In genomic region chr7:37942934-37943610, GRCh38 we compare ENCODE assay signal across 9 cellular contexts. TPM values are rescaled to one million over a fixed set of nuclear protein-coding genes. Genes with fewer than 3 reads are reported as not detected.
DNase-seq lines count a peak whose midpoint lies in the region; ATAC-seq and TF ChIP-seq lines count a peak whose summit lies in the region.
"Had no signal": no experiment of that assay in that cellular context is flagged by ENCODE, and none has a peak within 500 bp of the region (broad histone marks: within the 10 kb centered on the region; RNA-seq: fewer than 3 reads in every experiment).

No MANE protein-coding gene starts in this region.

- no peak overlapping the region for H3K9ac ChIP-seq in duodenal mucosa (ENCODE audit: low read depth in 1 of 2, low read length in 2 of 2)

- H3K27me3 Mint-ChIP-seq in T-cell, result peaks cover 0 to 3% of the 10 kb centered on the region in 2 donors

- no peak overlapping the region for H3K4me3 Mint-ChIP-seq in T-cell
- H3K4me3 Mint-ChIP-seq: activated CD8-positive, alpha-beta T cell treated with anti-CD3 and anti-CD28 coated beads, Interleukin-2, amount 10 ng/mL, durations not matched to agents 7 days and 5 days had no signal

- no peaks in the 10 kb centered on the region for H3K36me3 ChIP-seq in duodenal mucosa (ENCODE audit: control insufficient read depth in 1 of 2, insufficient read depth in 2 of 2, low read length in 2 of 2)
- H3K36me3 ChIP-seq in upper lobe of right lung, result no peaks in the 10 kb centered on the region

- no peaks in the 10 kb centered on the region for H3K4me1 Mint-ChIP-seq in T-cell

- DNase-seq in HuH-7.5 (ENCODE audit: low spot score), result peak; percentile 19
- peak; percentile 60 for DNase-seq in medulla oblongata (ENCODE audit: extremely low spot score)
- peak; percentile 68 for DNase-seq in upper lobe of right lung
- DNase-seq in DMS153 treated with DMSO at 0.1 percent for 48 hours (lab: John Stamatoyannopoulos, UW; ENCODE audit: unreplicated experiment), result no peak
- no peak for DNase-seq in T-cell
- DNase-seq: activated CD8-positive, alpha-beta T cell treated with anti-CD3 and anti-CD28 coated beads, Interleukin-2, amount 10 ng/mL, durations not matched to agents 7 days and 5 days; NCI-H1092 treated with DMSO at 0.1 percent for 48 hours had no signal

- TF ChIP-seq CTCF in upper lobe of right lung (IDR thresholded peaks at IDR 0.05), result no peak

- peak; percentile 80 for ATAC-seq in upper lobe of right lung
- no peak for ATAC-seq in T-cell (replicated peaks in 1 of 4)
- ATAC-seq in GM19351 (IDR thresholded peaks at IDR 0.05; ENCODE audit: unreplicated experiment), result no peak
- ATAC-seq: activated CD8-positive, alpha-beta T cell treated with anti-CD3 and anti-CD28 coated beads, Interleukin-2, amount 10 ng/mL, durations not matched to agents 7 days and 5 days had no signal

- POLR2A ChIA-PET in T-cell (lab: Charles Lee), result no interaction called here

- H3K4me3 ChIP-seq in duodenal mucosa (ENCODE audit: low read depth in 1 of 2, low read length in 2 of 2), result no peak overlapping the region
- H3K4me3 ChIP-seq in upper lobe of right lung, result no peak overlapping the region

- CTCF ChIA-PET in T-cell (lab: Charles Lee), result no interaction called here

- H3K27ac ChIP-seq in duodenal mucosa (ENCODE audit: low read depth, low read length) (peak overlapping the region; percentile 10), upper lobe of right lung (peak overlapping the region; percentile 27)

- H3K9me3 Mint-ChIP-seq in T-cell, result peaks cover 0 to 5% (median 0%) of the 10 kb centered on the region in 3 donors

- H3K27me3 ChIP-seq in duodenal mucosa (ENCODE audit: control insufficient read depth in 1 of 2, insufficient read depth in 2 of 2, low read length in 2 of 2) (no peaks in the 10 kb centered on the region), upper lobe of right lung (no peaks in the 10 kb centered on the region)

- H3K27ac Mint-ChIP-seq in T-cell, result no peak overlapping the region
- H3K27ac Mint-ChIP-seq: activated CD8-positive, alpha-beta T cell treated with anti-CD3 and anti-CD28 coated beads, Interleukin-2, amount 10 ng/mL, durations not matched to agents 7 days and 5 days had no signal

- no peaks in the 10 kb centered on the region for H3K9me3 ChIP-seq in duodenal mucosa (ENCODE audit: control insufficient read depth in 1 of 2, low read length in 2 of 2)
- no peaks in the 10 kb centered on the region for H3K9me3 ChIP-seq in upper lobe of right lung

- intact Hi-C loops in upper lobe of right lung (cut with DNase I), result no loop called here

- H3K4me1 ChIP-seq in duodenal mucosa (ENCODE audit: control insufficient read depth in 1 of 2, insufficient read depth in 2 of 2, low read length in 2 of 2) (peaks cover 29 to 31% of the 10 kb centered on the region in 2 donors), upper lobe of right lung (peaks cover 6% of the 10 kb centered on the region)

- H3K36me3 Mint-ChIP-seq in T-cell, result no peaks in the 10 kb centered on the region

RNA-seq across cellular contexts. Expression of gene EPDR1, which starts 22.6 kb away (rescaled TPM):
- total RNA-seq in upper lobe of right lung (70.3 TPM), T-cell (1 to 10 TPM in 2 of 5 donors, under 1 TPM in 3; 0.47 to 1.3 (median 0.68) TPM)

RNA-seq across cellular contexts. Expression of gene SFRP4, which starts 26.5 kb away (rescaled TPM):
- 6.7 TPM for total RNA-seq in upper lobe of right lung
- under 1 TPM in 1 of 5 donors, not detected in 4; 0.16 TPM for total RNA-seq in T-cell
- total RNA-seq: activated CD8-positive, alpha-beta T cell treated with anti-CD3 and anti-CD28 coated beads, Interleukin-2, amount 10 ng/mL, durations not matched to agents 7 days and 5 days had no signal

Comparison
In these comparisons a context has a peak if more than half of its experiments do, and no peak if none do; other contexts are left out.
1. DNase-seq: peak in HuH-7.5 (single experiment), medulla oblongata (single experiment) and upper lobe of right lung (single experiment); none in DMS153 treated with DMSO at 0.1 percent for 48 hours (single experiment) and T-cell (0 of 34).
2. RNA of gene EPDR1, which starts 22.6 kb away (total RNA-seq): 70.3 TPM in upper lobe of right lung (single experiment); 0.47 to 1.3 TPM in T-cell; every median in the first group is over 10 times any median in the second.